Comparison of ENCODE assay signal across 14 cellular contexts in the genomic region with DNA sequence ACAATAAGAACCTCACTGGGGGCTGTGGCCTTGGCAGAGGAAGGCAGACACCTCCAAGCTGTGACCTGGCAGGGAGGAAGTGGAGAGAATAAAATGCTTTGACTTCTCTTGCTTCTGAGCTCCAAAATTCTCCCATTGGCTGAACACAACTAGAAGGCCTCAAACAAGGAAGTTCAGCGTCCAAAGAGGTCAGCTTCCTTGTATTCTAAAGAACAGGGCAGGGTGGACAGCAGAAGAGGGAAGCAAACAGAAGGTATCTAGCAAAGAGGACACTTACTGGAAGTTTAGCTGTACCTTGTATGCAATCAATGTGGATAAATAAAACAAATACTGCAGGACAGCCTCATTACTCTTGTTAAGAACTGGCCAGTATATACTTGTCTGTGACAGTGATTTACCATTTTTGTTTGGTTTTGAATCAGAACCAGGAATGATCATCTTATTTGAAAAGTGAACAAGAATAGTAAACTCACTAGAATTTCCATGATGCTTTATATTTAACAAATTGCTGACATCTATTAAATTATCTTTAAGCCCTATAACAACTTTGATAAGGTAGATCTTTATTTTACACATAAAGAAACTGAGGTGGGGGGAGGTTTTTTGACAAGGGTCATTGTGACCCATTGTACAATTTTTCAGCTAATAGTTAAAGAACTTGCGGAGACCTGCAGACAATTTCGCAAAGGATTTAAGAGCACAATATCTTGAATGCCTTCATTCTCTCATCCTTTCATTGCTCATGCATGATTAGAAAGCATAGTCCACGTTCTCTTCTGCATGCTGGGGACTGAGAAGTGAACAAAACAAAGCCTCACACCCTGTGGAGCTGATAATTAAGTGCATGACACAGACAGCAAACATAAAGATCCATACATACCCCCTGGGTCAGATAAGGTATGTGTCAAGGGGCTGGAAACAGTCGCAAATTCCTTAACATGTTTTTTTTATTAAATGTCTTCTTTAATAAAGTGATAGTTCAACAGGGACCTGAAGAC.
DNase-seq lines count a peak whose midpoint lies in the region; ATAC-seq, FAIRE-seq and TF ChIP-seq lines count a peak whose summit lies in the region.
"Had no signal": no experiment of that assay in that cellular context is flagged by ENCODE, and none has a peak within 500 bp of the region (broad histone marks: within the 10 kb centered on the region; RNA-seq: fewer than 3 reads in every experiment).

No MANE protein-coding gene starts in this region.

- no peaks in the 10 kb centered on the region for H3F3A ChIP-seq in neural progenitor cell (ENCODE audit: low read depth)

- TF ChIP-seq POLR2A in K562 (conservative IDR thresholded peaks at IDR 0.05): no peak
- TF ChIP-seq POLR2A in HepG2 (IDR thresholded peaks at IDR 0.05; ENCODE audit: insufficient read depth in 1 of 2, low read depth in 2 of 2, low read length in 2 of 2): no peak

- no peak overlapping the region for H3K4ac ChIP-seq in H9 (ENCODE audit: low read depth, low read length)

- H3K36me3 Mint-ChIP-seq in H9 (ENCODE audit: insufficient read depth in 1 of 3, low read depth in 3 of 3) (no peaks in the 10 kb centered on the region), neural progenitor cell (no peaks in the 10 kb centered on the region)
- H3K36me3 Mint-ChIP-seq: CD8-positive, alpha-beta memory T cell had no signal

- BruUV-seq in K562 (replicated peaks; lab: Mats Ljungman, UMichigan) (no TSS peak), HepG2 (replicated peaks; lab: Mats Ljungman, UMichigan) (no TSS peak)

- peak overlapping the region; percentile 11 for H3K18ac ChIP-seq in H9 (ENCODE audit: insufficient read length, low read depth, low read length)

- no peak overlapping the region for H2BK20ac ChIP-seq in H9 (ENCODE audit: low read depth, low read length, poor library complexity, severe bottlenecking)

- WGBS in H9 (ENCODE audit: extremely low coverage, insufficient read length, low lambda C conversion rate): no CpG with 5 or more reads among the region's 5 CpGs
- WGBS in K562 (ENCODE audit: insufficient coverage, low coverage, missing lambda C conversion rate): 1% methylated on average over 5 of the region's 5 CpGs
- WGBS in HepG2 (ENCODE audit: low lambda C conversion rate): 30% methylated on average over 5 of the region's 5 CpGs

- H3K4me1 ChIP-seq in H9 (ENCODE audit: insufficient read depth, low read length): no peaks in the 10 kb centered on the region
- H3K4me1 ChIP-seq in K562 (replicated peaks in 1 of 2; ENCODE audit: control insufficient read depth in 2 of 2, insufficient read depth in 2 of 2, low read length in 2 of 2): no peaks in the 10 kb centered on the region
- H3K4me1 ChIP-seq in HepG2 (ENCODE audit: insufficient read depth, low read length): no peaks in the 10 kb centered on the region
- peaks cover 12% of the 10 kb centered on the region for H3K4me1 ChIP-seq in neural progenitor cell
- no peaks in the 10 kb centered on the region for H3K4me1 ChIP-seq in mucosa of descending colon (ENCODE audit: low read depth)
- H3K4me1 ChIP-seq: Caco-2 had no signal

- in situ Hi-C loops in K562 (cut with MboI) (no loop called here), HepG2 (cut with HindIII; ENCODE audit: extremely low pct_ligation_motif_present, low pct_unique_long_range_greater_than_20kb) (no loop called here)

- no peak overlapping the region for H3K14ac ChIP-seq in H9 (ENCODE audit: insufficient read depth, low read length)

- CTCF ChIA-PET in K562 (lab: Yijun Ruan, JAX; ENCODE audit: low intra/inter-chr PET ratio): no interaction called here
- CTCF ChIA-PET in HepG2 (lab: Yijun Ruan, JAX; ENCODE audit: low intra/inter-chr PET ratio, low total read pairs): no interaction called here

- FAIRE-seq in K562 (lab: Jason Lieb, UNC): no peak
- no peak for FAIRE-seq in HepG2 (lab: Jason Lieb, UNC)
- FAIRE-seq: A204.1 had no signal

- H3K27me3 ChIP-seq in H9 (ENCODE audit: insufficient read depth, low read length) (no peaks in the 10 kb centered on the region), K562 (ENCODE audit: control insufficient read depth in 2 of 2, insufficient read depth in 2 of 2, low read length in 2 of 2) (no peaks in the 10 kb centered on the region), HepG2 (ENCODE audit: control insufficient read depth in 1 of 2, insufficient read depth in 2 of 2, low read length in 2 of 2) (no peaks in the 10 kb centered on the region), neural progenitor cell (no peaks in the 10 kb centered on the region)

- no peak overlapping the region for H4K8ac ChIP-seq in H9 (replicated peaks; ENCODE audit: insufficient read length, low read depth, low read length)

- H2BK15ac ChIP-seq in H9 (ENCODE audit: low read depth, low read length): no peak overlapping the region

- H3K9me3 ChIP-seq in H9 (ENCODE audit: control insufficient read depth, low read depth, low read length): no peaks in the 10 kb centered on the region
- no peaks in the 10 kb centered on the region for H3K9me3 ChIP-seq in K562 (replicated peaks; ENCODE audit: control insufficient read depth, insufficient read depth, low read depth, low read length)
- H3K9me3 ChIP-seq in HepG2 (ENCODE audit: low read length): peaks cover 92% of the 10 kb centered on the region
- H3K9me3 ChIP-seq in neural progenitor cell (ENCODE audit: low read depth): no peaks in the 10 kb centered on the region
- H3K9me3 ChIP-seq in mucosa of descending colon: peaks cover 34% of the 10 kb centered on the region
- H3K9me3 ChIP-seq: Caco-2 had no signal

- no peak for TF ChIP-seq RAD21 in K562 (CRISPR knock-in tag; conservative IDR thresholded peaks at IDR 0.05 in 1 of 2, IDR thresholded peaks at IDR 0.05 in 1 of 2)
- TF ChIP-seq RAD21 in HepG2 (CRISPR knock-in tag; IDR thresholded peaks at IDR 0.05): no peak

- H3K79me2 ChIP-seq in H9 (ENCODE audit: insufficient read depth, low read length) (no peaks in the 10 kb centered on the region), K562 (ENCODE audit: control insufficient read depth, insufficient read depth, low read length) (no peaks in the 10 kb centered on the region), HepG2 (ENCODE audit: insufficient read depth, low read length) (no peaks in the 10 kb centered on the region), neural progenitor cell (ENCODE audit: low read depth) (no peaks in the 10 kb centered on the region)

- H3K36me3 ChIP-seq in K562 (ENCODE audit: control insufficient read depth, insufficient read depth, low read length) (no peaks in the 10 kb centered on the region), HepG2 (replicated peaks in 1 of 2; ENCODE audit: control insufficient read depth in 1 of 2, insufficient read depth in 2 of 2, low read length in 2 of 2) (no peaks in the 10 kb centered on the region), neural progenitor cell (no peaks in the 10 kb centered on the region), mucosa of descending colon (ENCODE audit: low read depth) (no peaks in the 10 kb centered on the region)

- no peaks in the 10 kb centered on the region for H3K79me1 ChIP-seq in H9 (ENCODE audit: insufficient read depth, low read depth, low read length, poor library complexity, severe bottlenecking)

- no peaks in the 10 kb centered on the region for H3K9me1 ChIP-seq in K562 (ENCODE audit: control insufficient read depth, insufficient read depth, low read length)

- H3K27ac Mint-ChIP-seq in H9 (no peak overlapping the region), neural progenitor cell (peak overlapping the region; percentile 38)

- H3K4me2 ChIP-seq in H9 (ENCODE audit: insufficient read depth, insufficient read length, low read length): no peak overlapping the region
- no peak overlapping the region for H3K4me2 ChIP-seq in K562 (ENCODE audit: insufficient read depth, low read length)
- no peak overlapping the region for H3K4me2 ChIP-seq in HepG2 (ENCODE audit: low read depth, low read length)
- no peak overlapping the region for H3K4me2 ChIP-seq in neural progenitor cell

- no peak overlapping the region for H2BK5ac ChIP-seq in H9 (ENCODE audit: insufficient read length, low read length)

- H2AFZ ChIP-seq in H9 (ENCODE audit: low read length) (no peak overlapping the region), K562 (ENCODE audit: low read depth, low read length) (no peak overlapping the region), HepG2 (ENCODE audit: low read length) (no peak overlapping the region), neural progenitor cell (replicated peaks) (no peak overlapping the region)

- no peak overlapping the region for H4K5ac ChIP-seq in H9 (ENCODE audit: insufficient read length, low read depth, low read length)

- H4K91ac ChIP-seq in H9 (ENCODE audit: insufficient read length, low read depth, low read length): no peak overlapping the region

- peaks cover 0 to 5% of the 10 kb centered on the region in 2 experiments; a peak in 2 of 4 replicates for H3K4me1 Mint-ChIP-seq in H9
- peaks cover 13% of the 10 kb centered on the region for H3K4me1 Mint-ChIP-seq in neural progenitor cell
- H3K4me1 Mint-ChIP-seq: CD8-positive, alpha-beta memory T cell had no signal

- no peak overlapping the region for H2AK5ac ChIP-seq in H9 (ENCODE audit: insufficient read length, low read length)

- H2BK120ac ChIP-seq in H9 (ENCODE audit: low read depth, low read length, poor library complexity, severe bottlenecking): no peak overlapping the region

- H3T11ph ChIP-seq in H9 (ENCODE audit: low read length): no peak overlapping the region

- H4K20me1 ChIP-seq in H9 (ENCODE audit: control insufficient read depth, insufficient read depth, insufficient read length) (no peaks in the 10 kb centered on the region), K562 (replicated peaks; ENCODE audit: control insufficient read depth, insufficient read depth, low read length) (no peaks in the 10 kb centered on the region), HepG2 (ENCODE audit: insufficient read depth, low read length) (no peaks in the 10 kb centered on the region), neural progenitor cell (ENCODE audit: low read depth) (no peaks in the 10 kb centered on the region)

- H3K27ac ChIP-seq in H9 (ENCODE audit: insufficient read length, low read depth, low read length): no peak overlapping the region
- H3K27ac ChIP-seq in K562 (ENCODE audit: extremely low read depth, low read depth, low read length): no peak overlapping the region
- H3K27ac ChIP-seq in HepG2 (ENCODE audit: extremely low read length, insufficient read depth, low read length): no peak overlapping the region
- no peak overlapping the region for H3K27ac ChIP-seq in neural progenitor cell

- H3K9me3 Mint-ChIP-seq in H9 (no peaks in the 10 kb centered on the region), neural progenitor cell (peaks cover 3% of the 10 kb centered on the region)

- DNase-seq in H9 (no peak), K562 (ENCODE audit: extremely low read depth in 1 of 4, low spot score in 3 of 4) (no peak), HepG2 (ENCODE audit: low spot score) (no peak), neural progenitor cell (ENCODE audit: low spot score) (peak; percentile 27), amygdala (lab: John Stamatoyannopoulos, UW) (no peak), mucosa of descending colon (no peak)
- DNase-seq: Caco-2; CD8-positive, alpha-beta memory T cell; DMS53; GF-D8 had no signal

- H2BK12ac ChIP-seq in H9 (ENCODE audit: insufficient read length, low read depth, low read length): no peak overlapping the region

- H3K9ac ChIP-seq in H9 (ENCODE audit: extremely low read depth, insufficient read length, low read length) (no peak overlapping the region), K562 (ENCODE audit: insufficient read depth in 1 of 2, low read depth in 2 of 2, low read length in 2 of 2) (no peak overlapping the region), HepG2 (ENCODE audit: insufficient read depth, low read depth, low read length) (no peak overlapping the region), neural progenitor cell (no peak overlapping the region)

- intact Hi-C loops in K562 (cut with micrococcal nuclease) (no loop called here), HepG2 (cut with micrococcal nuclease; ENCODE audit: unreplicated experiment) (no loop called here), mucosa of descending colon (cut with DNase I, micrococcal nuclease) (no loop called here)

- no peaks in the 10 kb centered on the region for H3K27me3 Mint-ChIP-seq in H9 (ENCODE audit: low read depth)
- H3K27me3 Mint-ChIP-seq in neural progenitor cell (ENCODE audit: insufficient read depth, low read depth): peaks cover 5% of the 10 kb centered on the region
- H3K27me3 Mint-ChIP-seq: CD8-positive, alpha-beta memory T cell had no signal

- H3K56ac ChIP-seq in H9 (ENCODE audit: insufficient read length, low read depth, low read length): no peak overlapping the region

- ATAC-seq in K562 (no peak), HepG2 (no peak), GM18873 (IDR thresholded peaks at IDR 0.05; ENCODE audit: low FRiP score, unreplicated experiment) (no peak), mucosa of descending colon (no peak), GM21717 (IDR thresholded peaks at IDR 0.05; ENCODE audit: unreplicated experiment) (no peak)
- ATAC-seq: HCT116 had no signal

- no peaks in the 10 kb centered on the region for H3K23me2 ChIP-seq in H9 (ENCODE audit: insufficient read length, low read depth, low read length, poor library complexity, severe bottlenecking)

- TF ChIP-seq EP300 in K562 (IDR thresholded peaks at IDR 0.05; ENCODE audit: low read length) (no peak), HepG2 (IDR thresholded peaks at IDR 0.05; ENCODE audit: low read depth in 2 of 2, low read length in 2 of 2) (no peak), HepG2 (CRISPR knock-in tag; IDR thresholded peaks at IDR 0.05; ENCODE audit: borderline replicate concordance) (no peak)

- H3K4me3 ChIP-seq in K562 (no peak overlapping the region), HepG2 (replicated peaks in 1 of 3; ENCODE audit: insufficient read depth in 1 of 3, low read depth in 2 of 3, low read length in 3 of 3) (no peak overlapping the region), neural progenitor cell (no peak overlapping the region), mucosa of descending colon (no peak overlapping the region)

- no peak overlapping the region for H3K23ac ChIP-seq in H9 (ENCODE audit: insufficient read length, low read depth, low read length)

- no peak overlapping the region for H3K4me3 Mint-ChIP-seq in H9
- no peak overlapping the region for H3K4me3 Mint-ChIP-seq in neural progenitor cell
- H3K4me3 Mint-ChIP-seq: CD8-positive, alpha-beta memory T cell had no signal

- POLR2A ChIA-PET in K562 (lab: Yijun Ruan, JAX): no interaction called here
- POLR2A ChIA-PET in HepG2 (lab: Yijun Ruan, JAX): no interaction called here

- TF ChIP-seq CTCF in H9 (conservative IDR thresholded peaks at IDR 0.05): no peak
- no peak for TF ChIP-seq CTCF in K562 (IDR thresholded peaks at IDR 0.05 in 2 of 3, conservative IDR thresholded peaks at IDR 0.05 in 1 of 3; ENCODE audit: insufficient read depth in 2 of 3, low read depth in 1 of 3, low read length in 3 of 3)
- TF ChIP-seq CTCF in HepG2 (CRISPR knock-in tag; IDR thresholded peaks at IDR 0.05): no peak
- no peak for TF ChIP-seq CTCF in neural progenitor cell (IDR thresholded peaks at IDR 0.05)
- no peak for TF ChIP-seq CTCF in mucosa of descending colon (IDR thresholded peaks at IDR 0.05)
